ENCODE assay signal across 5 cellular contexts in the genomic region with DNA sequence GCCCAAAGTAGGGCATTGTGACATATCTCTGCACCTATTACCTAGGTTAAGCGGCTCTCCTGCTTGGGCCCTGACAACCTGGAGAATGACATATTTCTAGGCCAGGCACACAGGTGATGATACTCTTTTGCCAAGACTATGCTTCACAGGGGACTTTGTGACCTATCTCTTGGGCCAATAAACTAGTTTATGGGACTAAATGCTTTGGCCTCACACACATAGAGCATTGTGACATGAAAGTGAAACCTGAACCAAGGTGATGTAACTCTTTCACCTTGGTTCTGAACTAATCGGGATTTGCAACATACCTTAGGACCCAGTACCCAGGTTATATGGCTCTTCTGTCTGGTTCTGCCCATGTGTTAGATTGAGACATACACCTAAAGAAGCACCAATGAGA. TPM values are rescaled to one million over a fixed set of nuclear protein-coding genes. Genes with fewer than 3 reads are reported as not detected.
"Had no signal": no experiment of that assay in that cellular context is flagged by ENCODE, and none has a peak within 500 bp of the region (broad histone marks: within the 10 kb centered on the region; RNA-seq: fewer than 3 reads in every experiment).

No MANE protein-coding gene starts in this region.

RNA-seq across cellular contexts. Expression of a gene that starts 19.0 kb away (rescaled TPM):
- total RNA-seq: HepG2, HT-29, HT1080, IMR-90, K562 had no signal
